In the genomic region with DNA sequence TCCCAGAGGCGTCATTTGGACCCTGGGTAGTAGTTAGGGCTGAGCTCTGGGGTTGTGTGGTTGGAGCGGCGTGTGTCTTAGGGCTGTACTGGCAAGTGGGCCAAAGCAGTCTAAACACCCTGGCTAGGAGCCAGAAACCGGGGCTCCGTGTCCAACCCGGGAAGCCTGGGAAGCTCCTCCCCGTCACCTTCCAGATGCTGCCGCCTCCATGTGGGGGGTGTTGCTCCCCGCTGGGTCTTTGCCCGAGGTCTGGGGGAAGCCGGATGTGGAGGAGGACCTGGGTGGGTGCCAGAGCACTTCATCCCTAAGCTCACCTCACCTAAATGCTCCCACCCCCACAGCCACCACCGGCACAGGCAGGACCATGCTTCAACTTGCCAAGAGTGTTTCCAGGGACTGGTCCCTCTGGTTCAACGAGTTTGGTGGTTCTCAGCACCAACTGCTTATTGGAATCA, we compare ENCODE assay signal across 9 cellular contexts. TPM values are rescaled to one million over a fixed set of nuclear protein-coding genes. Genes with fewer than 3 reads are reported as not detected.
DNase-seq lines count a peak whose midpoint lies in the region; ATAC-seq, FAIRE-seq and TF ChIP-seq lines count a peak whose summit lies in the region.
"Had no signal": no experiment of that assay in that cellular context is flagged by ENCODE, and none has a peak within 500 bp of the region (broad histone marks: within the 10 kb centered on the region; RNA-seq: fewer than 3 reads in every experiment).

No MANE protein-coding gene starts in this region.

- H3K36me3 Mint-ChIP-seq in naive thymus-derived CD4-positive, alpha-beta T cell = peaks cover 0 to 37% (median 3%) of the 10 kb centered on the region in 5 donors
- H3K36me3 Mint-ChIP-seq in neural progenitor cell = peaks cover 12% of the 10 kb centered on the region

- no peaks in the 10 kb centered on the region for H3K9me3 Mint-ChIP-seq in naive thymus-derived CD4-positive, alpha-beta T cell
- H3K9me3 Mint-ChIP-seq in neural progenitor cell = no peaks in the 10 kb centered on the region

- no peak overlapping the region for H3K4me2 ChIP-seq in neural progenitor cell

- H3K79me2 ChIP-seq in neural progenitor cell (ENCODE audit: low read depth) = peaks cover 38% of the 10 kb centered on the region

- H3K4me3 ChIP-seq in effector memory CD4-positive, alpha-beta T cell (ENCODE audit: insufficient read depth, low read depth, low read length, poor library complexity, severe bottlenecking) = no peak overlapping the region
- no peak overlapping the region for H3K4me3 ChIP-seq in naive thymus-derived CD4-positive, alpha-beta T cell (ENCODE audit: low read length)
- H3K4me3 ChIP-seq in neural progenitor cell = no peak overlapping the region

- H3K27me3 ChIP-seq in effector memory CD4-positive, alpha-beta T cell (replicated peaks; ENCODE audit: control insufficient read depth, insufficient read depth, low read length, poor library complexity, severe bottlenecking) = no peaks in the 10 kb centered on the region
- H3K27me3 ChIP-seq in naive thymus-derived CD4-positive, alpha-beta T cell (ENCODE audit: control insufficient read depth in 2 of 2, insufficient read depth in 2 of 2, low read length in 2 of 2) = no peaks in the 10 kb centered on the region
- peaks cover 53% of the 10 kb centered on the region for H3K27me3 ChIP-seq in neural progenitor cell

- no peak overlapping the region for H2AFZ ChIP-seq in neural progenitor cell (replicated peaks)

- no peak overlapping the region for H3K9ac ChIP-seq in neural progenitor cell

- TF ChIP-seq CTCF in neural progenitor cell (IDR thresholded peaks at IDR 0.05) = no peak

- intact Hi-C loops in naive thymus-derived CD4-positive, alpha-beta T cell (cut with micrococcal nuclease) = no loop called here

- H3K4me3 Mint-ChIP-seq in naive thymus-derived CD4-positive, alpha-beta T cell = no peak overlapping the region
- no peak overlapping the region for H3K4me3 Mint-ChIP-seq in neural progenitor cell

- peaks cover 13% of the 10 kb centered on the region for H3F3A ChIP-seq in neural progenitor cell (ENCODE audit: low read depth)

- H3K9me3 ChIP-seq in effector memory CD4-positive, alpha-beta T cell (ENCODE audit: control insufficient read depth, low read length) = no peaks in the 10 kb centered on the region
- H3K9me3 ChIP-seq in naive thymus-derived CD4-positive, alpha-beta T cell (ENCODE audit: control insufficient read depth in 2 of 3, low read length in 3 of 3) = no peaks in the 10 kb centered on the region
- no peaks in the 10 kb centered on the region for H3K9me3 ChIP-seq in neural progenitor cell (ENCODE audit: low read depth)

- CTCF ChIA-PET in naive thymus-derived CD4-positive, alpha-beta T cell (lab: Charles Lee) = interaction anchor here (0.9 kb wide), 1 partner anchor 10 kb away, joined by 3 read pairs; no protein-coding TSS in a partner anchor

- ATAC-seq in naive thymus-derived CD4-positive, alpha-beta T cell = no peak
- ATAC-seq: HCT116 had no signal

- POLR2A ChIA-PET in naive thymus-derived CD4-positive, alpha-beta T cell (lab: Charles Lee) = no interaction called here

- no peak for FAIRE-seq in HTR-8/SVneo (lab: Jason Lieb, UNC)

- DNase-seq in DMS 273 treated with DMSO at 0.1 percent for 48 hours (lab: John Stamatoyannopoulos, UW) (peak; percentile 66), NCI-H2081 treated with DMSO at 0.1 percent for 48 hours (lab: John Stamatoyannopoulos, UW) (peak; percentile 72), T-helper 9 cell (no peak), GM19238 (ENCODE audit: insufficient read length, low spot score) (no peak), HTR-8/SVneo (ENCODE audit: insufficient read length, low spot score) (no peak), neural progenitor cell (ENCODE audit: low spot score) (no peak)
- DNase-seq in effector memory CD4-positive, alpha-beta T cell = no peak
- no peak for DNase-seq in naive thymus-derived CD4-positive, alpha-beta T cell

- H3K27me3 Mint-ChIP-seq in naive thymus-derived CD4-positive, alpha-beta T cell = no peaks in the 10 kb centered on the region
- H3K27me3 Mint-ChIP-seq in neural progenitor cell (ENCODE audit: insufficient read depth, low read depth) = peaks cover 9% of the 10 kb centered on the region

- H3K27ac Mint-ChIP-seq in naive thymus-derived CD4-positive, alpha-beta T cell = peak overlapping the region in 6 of 9 donors; percentile 9 to 82 (median 48)
- H3K27ac Mint-ChIP-seq in neural progenitor cell = no peak overlapping the region

- H3K4me1 Mint-ChIP-seq in naive thymus-derived CD4-positive, alpha-beta T cell = peaks cover 12 to 65% (median 53%) of the 10 kb centered on the region in 7 donors
- H3K4me1 Mint-ChIP-seq in neural progenitor cell = peaks cover 53% of the 10 kb centered on the region

- H3K4me1 ChIP-seq in effector memory CD4-positive, alpha-beta T cell (ENCODE audit: control insufficient read depth, insufficient read depth, low read length, poor library complexity, severe bottlenecking) = no peaks in the 10 kb centered on the region
- H3K4me1 ChIP-seq in naive thymus-derived CD4-positive, alpha-beta T cell (ENCODE audit: control insufficient read depth in 2 of 2, insufficient read depth in 2 of 2, low read length in 2 of 2) = no peaks in the 10 kb centered on the region
- peaks cover 13% of the 10 kb centered on the region for H3K4me1 ChIP-seq in neural progenitor cell

- peaks cover 3% of the 10 kb centered on the region for H3K36me3 ChIP-seq in effector memory CD4-positive, alpha-beta T cell (ENCODE audit: control insufficient read depth, insufficient read depth, low read length)
- peaks cover 0 to 26% (median 0%) of the 10 kb centered on the region in 3 experiments for H3K36me3 ChIP-seq in naive thymus-derived CD4-positive, alpha-beta T cell (ENCODE audit: control insufficient read depth in 2 of 3, insufficient read depth in 3 of 3, low read length in 3 of 3)
- H3K36me3 ChIP-seq in neural progenitor cell = no peaks in the 10 kb centered on the region

- peaks cover 89% of the 10 kb centered on the region for H4K20me1 ChIP-seq in neural progenitor cell (ENCODE audit: low read depth)

- H3K27ac ChIP-seq in effector memory CD4-positive, alpha-beta T cell (ENCODE audit: insufficient read depth, low read length, poor library complexity, severe bottlenecking) = peak overlapping the region; percentile 23
- no peak overlapping the region for H3K27ac ChIP-seq in naive thymus-derived CD4-positive, alpha-beta T cell (ENCODE audit: low read depth, low read length)
- H3K27ac ChIP-seq in neural progenitor cell = no peak overlapping the region

RNA-seq across cellular contexts. Expression of a gene that starts 25.4 kb away (rescaled TPM):
- 10 to 100 TPM; 19.1 to 38.6 (median 28.6) TPM for total RNA-seq in naive thymus-derived CD4-positive, alpha-beta T cell
- polyA plus RNA-seq in naive thymus-derived CD4-positive, alpha-beta T cell = 1 to 10 TPM in 1 of 2 donors, under 1 TPM in 1; 0.77 to 1.1 TPM
- 6.2 and 9.1 TPM in 2 replicates for total RNA-seq in neural progenitor cell (ENCODE audit: low replicate concordance)

Comparison
In these comparisons a context has a peak if more than half of its experiments do, and no peak if none do; other contexts are left out.
1. DNase-seq: peak in DMS 273 treated with DMSO at 0.1 percent for 48 hours (single experiment) and NCI-H2081 treated with DMSO at 0.1 percent for 48 hours (single experiment); none in effector memory CD4-positive, alpha-beta T cell (0 of 3), naive thymus-derived CD4-positive, alpha-beta T cell (0 of 9), T-helper 9 cell (single experiment), GM19238 (single experiment), HTR-8/SVneo (single experiment) and neural progenitor cell (single experiment).